Comparison of ENCODE assay signal across 12 cellular contexts in the genomic region with DNA sequence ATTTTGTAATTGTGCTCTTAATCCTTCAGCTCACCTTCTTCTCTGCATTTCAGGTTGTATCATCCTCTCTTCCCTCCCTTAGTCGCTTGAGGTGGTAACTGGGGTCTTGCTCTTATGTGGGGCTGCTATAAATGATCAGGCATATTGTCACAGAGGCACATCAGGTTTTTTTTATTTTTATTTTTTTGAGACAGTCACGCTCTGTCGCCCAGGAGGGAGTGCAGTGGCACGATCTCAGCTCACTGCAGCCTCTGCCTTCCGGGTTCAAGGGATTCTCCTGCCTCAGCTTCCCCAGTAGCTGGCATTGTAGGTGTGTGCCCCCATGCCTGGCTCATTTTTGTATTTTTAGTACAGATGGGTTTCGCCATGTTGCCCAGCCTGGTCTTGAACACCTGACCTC.
"Had no signal": no experiment of that assay in that cellular context is flagged by ENCODE, and none has a peak within 500 bp of the region (broad histone marks: within the 10 kb centered on the region; RNA-seq: fewer than 3 reads in every experiment).

No MANE protein-coding gene starts in this region.

- H3K27ac ChIP-seq: cardiac muscle cell, dorsolateral prefrontal cortex, lower lobe of right lung, neural progenitor cell, sigmoid colon, spleen, thoracic aorta had no signal

- H3K27ac Mint-ChIP-seq: neural progenitor cell had no signal

- H2AFZ ChIP-seq: neural progenitor cell had no signal

- FAIRE-seq: endometrium, islet of Langerhans had no signal

- H3K4me3 Mint-ChIP-seq: neural progenitor cell had no signal

- H3K9ac ChIP-seq: neural progenitor cell had no signal

- ATAC-seq: left colon, lower lobe of right lung had no signal

- H3K9me3 Mint-ChIP-seq: neural progenitor cell had no signal

- DNase-seq: activated gamma-delta T cell treated with Interleukin-2 at 50 U/mL for 16 hours, dorsolateral prefrontal cortex, left colon, lower lobe of right lung, sigmoid colon, spleen, SW 1271 had no signal

- H3K4me3 ChIP-seq: cardiac muscle cell, dorsolateral prefrontal cortex, lower lobe of right lung, neural progenitor cell, sigmoid colon, spleen, thoracic aorta had no signal

- H3K4me2 ChIP-seq: neural progenitor cell had no signal

- H3K9me3 ChIP-seq: lower lobe of right lung, sigmoid colon, spleen, thoracic aorta had no signal

- H3K27me3 ChIP-seq: cardiac muscle cell, dorsolateral prefrontal cortex, neural progenitor cell, sigmoid colon, spleen had no signal
